15 cellular contexts compared by ENCODE assay signal in genomic region chr5:16536246-16536645, GRCh38.
DNase-seq lines count a peak whose midpoint lies in the region; ATAC-seq, FAIRE-seq and TF ChIP-seq lines count a peak whose summit lies in the region.
"Had no signal": no experiment of that assay in that cellular context is flagged by ENCODE, and none has a peak within 500 bp of the region (broad histone marks: within the 10 kb centered on the region; RNA-seq: fewer than 3 reads in every experiment).

No MANE protein-coding gene starts in this region.

- no peak for ATAC-seq in Right ventricle myocardium inferior
- peak; percentile 75 for ATAC-seq in foreskin keratinocyte
- ATAC-seq in GM21367 (IDR thresholded peaks at IDR 0.05; ENCODE audit: unreplicated experiment), result no peak
- no peak for ATAC-seq in HG02763 (IDR thresholded peaks at IDR 0.05; ENCODE audit: unreplicated experiment)
- ATAC-seq: activated naive CD4-positive, alpha-beta T cell treated with anti-CD3 and anti-CD28 coated beads, Interleukin-2, amount 50 U/mL, for 72 hours; WTC11 had no signal

- no peaks in the 10 kb centered on the region for H3K36me3 Mint-ChIP-seq in activated T-helper 2 cell treated with anti-CD3 and anti-CD28 coated beads, Interferon-gamma antibody, Interleukin-2, Interleukin-4, amounts not matched to agents 10 μg/mL and 5 μg/mL and 100 μg/mL, durations not matched to agents 14 hours and 24 hours and 36 hours (ENCODE audit: low read depth)
- H3K36me3 Mint-ChIP-seq: neural progenitor cell, WTC11 had no signal

- peaks cover 0 to 79% of the 10 kb centered on the region in 2 donors for H3K4me1 ChIP-seq in right atrium auricular region
- peaks cover 32% of the 10 kb centered on the region for H3K4me1 ChIP-seq in SJSA1 (replicated peaks)
- peaks cover 15% of the 10 kb centered on the region for H3K4me1 ChIP-seq in foreskin keratinocyte
- H3K4me1 ChIP-seq: colonic mucosa, neural progenitor cell had no signal

- DNase-seq in right atrium auricular region (ENCODE audit: low spot score) (no peak), Right ventricle myocardium inferior (ENCODE audit: missing footprints) (no peak), SJSA1 (ENCODE audit: low read depth in 1 of 2, low spot score in 2 of 2) (peak in 1 of 2 experiments; percentile 24), foreskin keratinocyte (peak; percentile 69 to 82), urothelium cell line (ENCODE audit: low spot score) (peak; percentile 25)
- DNase-seq in activated T-helper 2 cell treated with anti-CD3 and anti-CD28 coated beads, Interferon-gamma antibody, Interleukin-2, Interleukin-4, amounts not matched to agents 10 μg/mL and 5 μg/mL and 100 μg/mL, durations not matched to agents 14 hours and 24 hours and 36 hours (ENCODE audit: low spot score), result no peak
- DNase-seq: colonic mucosa; GOT3; stimulated activated CD4-positive, alpha-beta T cell treated with anti-CD3 and anti-CD28 coated beads, Interleukin-12 subunit alpha, Interleukin-12 subunit beta, amount 100 ng/mL, for 4 hours had no signal

- no peaks in the 10 kb centered on the region for H3K36me3 ChIP-seq in right atrium auricular region
- H3K36me3 ChIP-seq in SJSA1, result no peaks in the 10 kb centered on the region
- H3K36me3 ChIP-seq: colonic mucosa, neural progenitor cell had no signal

- intact Hi-C loops in Right ventricle myocardium inferior (cut with DNase I), result no loop called here
- intact Hi-C loops in activated T-helper 2 cell treated with anti-CD3 and anti-CD28 coated beads, Interferon-gamma antibody, Interleukin-2, Interleukin-4, amounts not matched to agents 10 μg/mL and 5 μg/mL and 100 μg/mL, durations not matched to agents 14 hours and 24 hours and 36 hours (cut with micrococcal nuclease), result no loop called here

- H3K4me3 ChIP-seq in right atrium auricular region, result no peak overlapping the region
- H3K4me3 ChIP-seq in SJSA1, result no peak overlapping the region
- H3K4me3 ChIP-seq: colonic mucosa, lung, neural progenitor cell had no signal

- H3K27me3 ChIP-seq in right atrium auricular region (no peaks in the 10 kb centered on the region), SJSA1 (replicated peaks) (no peaks in the 10 kb centered on the region), foreskin keratinocyte (no peaks in the 10 kb centered on the region)
- H3K27me3 ChIP-seq: colonic mucosa, neural progenitor cell had no signal

- H3K27me3 Mint-ChIP-seq in activated T-helper 2 cell treated with anti-CD3 and anti-CD28 coated beads, Interferon-gamma antibody, Interleukin-2, Interleukin-4, amounts not matched to agents 10 μg/mL and 5 μg/mL and 100 μg/mL, durations not matched to agents 14 hours and 24 hours and 36 hours (ENCODE audit: low read depth), result no peaks in the 10 kb centered on the region

- FAIRE-seq in urothelium cell line (lab: Jason Lieb, UNC), result peak; percentile 23

- no peak overlapping the region for H3K4me3 Mint-ChIP-seq in activated T-helper 2 cell treated with anti-CD3 and anti-CD28 coated beads, Interferon-gamma antibody, Interleukin-2, Interleukin-4, amounts not matched to agents 10 μg/mL and 5 μg/mL and 100 μg/mL, durations not matched to agents 14 hours and 24 hours and 36 hours (ENCODE audit: low read depth)
- H3K4me3 Mint-ChIP-seq: neural progenitor cell, WTC11 had no signal

- no peak overlapping the region for H3K27ac Mint-ChIP-seq in activated T-helper 2 cell treated with anti-CD3 and anti-CD28 coated beads, Interferon-gamma antibody, Interleukin-2, Interleukin-4, amounts not matched to agents 10 μg/mL and 5 μg/mL and 100 μg/mL, durations not matched to agents 14 hours and 24 hours and 36 hours
- H3K27ac Mint-ChIP-seq: WTC11 had no signal

- H3K4me1 Mint-ChIP-seq in activated T-helper 2 cell treated with anti-CD3 and anti-CD28 coated beads, Interferon-gamma antibody, Interleukin-2, Interleukin-4, amounts not matched to agents 10 μg/mL and 5 μg/mL and 100 μg/mL, durations not matched to agents 14 hours and 24 hours and 36 hours (ENCODE audit: low read depth), result peaks cover 4% of the 10 kb centered on the region

- H3K27ac ChIP-seq in right atrium auricular region (peak overlapping the region; percentile 89 to 91), SJSA1 (0 out of 2 replicates have a peak overlapping the region, but pooled peaks have one; percentile 6), foreskin keratinocyte (peak overlapping the region; percentile 54)
- H3K27ac ChIP-seq: colonic mucosa, neural progenitor cell had no signal

- H3K9me3 ChIP-seq in right atrium auricular region (no peaks in the 10 kb centered on the region), SJSA1 (replicated peaks) (no peaks in the 10 kb centered on the region)
- H3K9me3 ChIP-seq: colonic mucosa had no signal

- no peaks in the 10 kb centered on the region for H3K9me3 Mint-ChIP-seq in activated T-helper 2 cell treated with anti-CD3 and anti-CD28 coated beads, Interferon-gamma antibody, Interleukin-2, Interleukin-4, amounts not matched to agents 10 μg/mL and 5 μg/mL and 100 μg/mL, durations not matched to agents 14 hours and 24 hours and 36 hours
- H3K9me3 Mint-ChIP-seq: activated naive CD4-positive, alpha-beta T cell treated with anti-CD3 and anti-CD28 coated beads, Interleukin-2, amount 50 U/mL, for 72 hours had no signal

- TF ChIP-seq CTCF in right atrium auricular region (IDR thresholded peaks at IDR 0.05) (no peak), foreskin keratinocyte (conservative IDR thresholded peaks at IDR 0.05) (no peak)

Comparison
In these comparisons a context has a peak if more than half of its experiments do, and no peak if none do; other contexts are left out.
1. DNase-seq: peak in foreskin keratinocyte (2 of 2) and urothelium cell line (single experiment); none in right atrium auricular region (single experiment), Right ventricle myocardium inferior (single experiment) and activated T-helper 2 cell treated with anti-CD3 and anti-CD28 coated beads, Interferon-gamma antibody, Interleukin-2, Interleukin-4, amounts not matched to agents 10 μg/mL and 5 μg/mL and 100 μg/mL, durations not matched to agents 14 hours and 24 hours and 36 hours (single experiment).
2. H3K27ac ChIP-seq: peak in every context shown above with its lines; median percentile 90 in right atrium auricular region; 54 in foreskin keratinocyte; 6 in SJSA1.